Comparison of ENCODE assay signal across 2 cellular contexts in the genomic region with DNA sequence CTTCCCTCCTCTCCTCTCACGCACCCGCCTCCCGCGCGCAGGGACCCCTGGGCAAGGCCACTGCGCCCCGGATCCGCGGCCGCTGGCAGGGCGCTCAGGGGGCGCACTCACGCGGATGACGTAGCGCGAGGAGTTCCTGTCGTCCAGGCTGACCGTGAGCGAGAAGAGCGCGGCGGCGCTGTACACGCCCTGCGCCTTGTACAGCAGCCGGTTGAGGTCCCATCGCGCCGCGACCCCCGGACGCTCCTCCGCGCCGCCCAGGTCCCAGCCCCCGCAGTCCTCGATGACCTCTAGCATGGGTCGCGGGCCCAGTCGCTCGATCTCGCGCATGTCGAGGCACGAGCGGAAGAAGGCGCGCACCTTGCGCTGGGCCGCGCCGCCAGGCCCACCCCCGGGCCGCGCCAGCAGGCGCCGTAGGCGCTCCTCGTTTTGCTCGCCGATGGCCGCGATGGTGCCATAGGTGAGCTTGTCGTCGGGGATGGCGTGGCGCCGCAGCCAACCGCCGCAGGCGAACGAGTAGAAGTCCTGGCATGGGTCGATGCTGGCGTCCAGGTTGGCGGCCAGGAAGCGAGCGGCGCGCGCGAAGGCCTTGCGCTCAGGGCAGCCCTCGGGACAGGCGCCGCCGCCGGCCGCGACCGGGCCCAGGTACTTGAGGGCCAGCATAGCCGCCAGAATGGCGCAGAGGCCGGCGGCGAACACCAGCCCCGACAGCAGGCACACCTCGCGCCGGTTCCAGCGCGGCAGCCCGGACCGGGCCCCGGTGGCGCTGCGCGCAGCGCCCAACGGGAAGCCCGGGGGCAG.
TF ChIP-seq lines count a peak whose summit lies in the region.

No MANE protein-coding gene starts in this region.

TF ChIP-seq in GM23338, 12 proteins besides CTCF, POLR2A, EP300 and RAD21:
- peak; percentile 53 for TF ChIP-seq CREB1 (CRISPR knock-in tag; IDR thresholded peaks at IDR 0.05; ENCODE audit: low read depth)
- TF ChIP-seq, protein P1, sequence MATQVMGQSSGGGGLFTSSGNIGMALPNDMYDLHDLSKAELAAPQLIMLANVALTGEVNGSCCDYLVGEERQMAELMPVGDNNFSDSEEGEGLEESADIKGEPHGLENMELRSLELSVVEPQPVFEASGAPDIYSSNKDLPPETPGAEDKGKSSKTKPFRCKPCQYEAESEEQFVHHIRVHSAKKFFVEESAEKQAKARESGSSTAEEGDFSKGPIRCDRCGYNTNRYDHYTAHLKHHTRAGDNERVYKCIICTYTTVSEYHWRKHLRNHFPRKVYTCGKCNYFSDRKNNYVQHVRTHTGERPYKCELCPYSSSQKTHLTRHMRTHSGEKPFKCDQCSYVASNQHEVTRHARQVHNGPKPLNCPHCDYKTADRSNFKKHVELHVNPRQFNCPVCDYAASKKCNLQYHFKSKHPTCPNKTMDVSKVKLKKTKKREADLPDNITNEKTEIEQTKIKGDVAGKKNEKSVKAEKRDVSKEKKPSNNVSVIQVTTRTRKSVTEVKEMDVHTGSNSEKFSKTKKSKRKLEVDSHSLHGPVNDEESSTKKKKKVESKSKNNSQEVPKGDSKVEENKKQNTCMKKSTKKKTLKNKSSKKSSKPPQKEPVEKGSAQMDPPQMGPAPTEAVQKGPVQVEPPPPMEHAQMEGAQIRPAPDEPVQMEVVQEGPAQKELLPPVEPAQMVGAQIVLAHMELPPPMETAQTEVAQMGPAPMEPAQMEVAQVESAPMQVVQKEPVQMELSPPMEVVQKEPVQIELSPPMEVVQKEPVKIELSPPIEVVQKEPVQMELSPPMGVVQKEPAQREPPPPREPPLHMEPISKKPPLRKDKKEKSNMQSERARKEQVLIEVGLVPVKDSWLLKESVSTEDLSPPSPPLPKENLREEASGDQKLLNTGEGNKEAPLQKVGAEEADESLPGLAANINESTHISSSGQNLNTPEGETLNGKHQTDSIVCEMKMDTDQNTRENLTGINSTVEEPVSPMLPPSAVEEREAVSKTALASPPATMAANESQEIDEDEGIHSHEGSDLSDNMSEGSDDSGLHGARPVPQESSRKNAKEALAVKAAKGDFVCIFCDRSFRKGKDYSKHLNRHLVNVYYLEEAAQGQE (IDR thresholded peaks at IDR 0.05; ENCODE audit: unreplicated experiment) = no peak
- no peak for TF ChIP-seq ZNF331 (CRISPR knock-in tag; IDR thresholded peaks at IDR 0.05; ENCODE audit: low read depth)
- TF ChIP-seq JUNB (IDR thresholded peaks at IDR 0.05; ENCODE audit: unreplicated experiment) = no peak
- TF ChIP-seq EZH2 (IDR thresholded peaks at IDR 0.05; ENCODE audit: low read depth, unreplicated experiment) = peak; percentile 73
- no peak for TF ChIP-seq STAT1 (IDR thresholded peaks at IDR 0.05; ENCODE audit: unreplicated experiment)
- TF ChIP-seq POLR2AphosphoS5 (IDR thresholded peaks at IDR 0.05; ENCODE audit: low read depth) = 0 out of 2 replicates have a peak, but pooled peaks have one; percentile 10
TF ChIP-seq in GM23338: peak in this region for 3.

TF ChIP-seq in endothelial cell of umbilical vein, 7 proteins besides CTCF, POLR2A, EP300 and RAD21:
- peak; percentile 88 for TF ChIP-seq EZH2 (IDR thresholded peaks at IDR 0.05; ENCODE audit: borderline replicate concordance, low read depth, low read length, severe bottlenecking)
- TF ChIP-seq JUN (IDR thresholded peaks at IDR 0.05; ENCODE audit: borderline replicate concordance, insufficient read depth, insufficient read length, low read depth) = no peak
- no peak for TF ChIP-seq FOS (IDR thresholded peaks at IDR 0.05; ENCODE audit: borderline replicate concordance, insufficient read depth, low read length)
